8 cellular contexts compared by ENCODE assay signal in genomic region chr4:1713003-1713397, GRCh38. TPM values are rescaled to one million over a fixed set of nuclear protein-coding genes. Genes with fewer than 3 reads are reported as not detected.
DNase-seq lines count a peak whose midpoint lies in the region; ATAC-seq lines count a peak whose summit lies in the region.

No MANE protein-coding gene starts in this region.

- H3K4me1 ChIP-seq in Karpas-422 (ENCODE audit: low read length): peaks cover 47% of the 10 kb centered on the region
- H3K4me1 ChIP-seq in mucosa of stomach (ENCODE audit: control insufficient read depth, insufficient read depth, low read length): peaks cover 24% of the 10 kb centered on the region

- CTCF ChIA-PET in activated naive CD4-positive, alpha-beta T cell treated with anti-CD3 and anti-CD28 coated beads, Interleukin-2, amount 10 ng/mL, durations not matched to agents 7 days and 5 days (lab: Charles Lee): interaction anchor here (1.2 to 3.3 kb wide), 2 partner anchors 13 to 19 kb away, joined by 3 to 26 read pairs; no protein-coding TSS in a partner anchor

- no peaks in the 10 kb centered on the region for H3K9me2 ChIP-seq in Karpas-422 (replicated peaks; ENCODE audit: insufficient read depth, low read length)

- no peaks in the 10 kb centered on the region for H3K9me3 Mint-ChIP-seq in activated naive CD4-positive, alpha-beta T cell treated with anti-CD3 and anti-CD28 coated beads, Interleukin-2, amount 10 ng/mL, durations not matched to agents 7 days and 5 days
- H3K9me3 Mint-ChIP-seq in central memory CD8-positive, alpha-beta T cell: no peaks in the 10 kb centered on the region

- peaks cover 3% of the 10 kb centered on the region for H3K27me3 Mint-ChIP-seq in activated naive CD4-positive, alpha-beta T cell treated with anti-CD3 and anti-CD28 coated beads, Interleukin-2, amount 10 ng/mL, durations not matched to agents 7 days and 5 days
- no peaks in the 10 kb centered on the region for H3K27me3 Mint-ChIP-seq in central memory CD8-positive, alpha-beta T cell

- H3K4me3 ChIP-seq in Karpas-422 (ENCODE audit: low read length): peak overlapping the region; percentile 92
- peak overlapping the region; percentile 72 for H3K4me3 ChIP-seq in mucosa of stomach (ENCODE audit: low read length)

- peaks cover 62% of the 10 kb centered on the region for H4K20me1 ChIP-seq in Karpas-422 (ENCODE audit: insufficient read depth, low read depth, low read length)

- peak overlapping the region; percentile 4; the same call in 1 of the 2 replicates for H2AFZ ChIP-seq in Karpas-422 (ENCODE audit: low read length)

- no peak for DNase-seq in activated naive CD4-positive, alpha-beta T cell treated with anti-CD3 and anti-CD28 coated beads, Interleukin-2, amount 10 ng/mL, durations not matched to agents 7 days and 5 days
- no peak for DNase-seq in activated naive CD4-positive, alpha-beta T cell (lab: John Stamatoyannopoulos, UW)
- DNase-seq in Karpas-422: peak; percentile 68
- no peak for DNase-seq in central memory CD8-positive, alpha-beta T cell (ENCODE audit: low spot score in 2 of 2)
- no peak for DNase-seq in Ammon's horn (ENCODE audit: low spot score)
- DNase-seq in activated CD4-positive, alpha-beta T cell treated with anti-CD3 and anti-CD28 coated beads, Interleukin-2, amount 50 U/mL, for 48 hours: no peak

- H3K4me2 ChIP-seq in Karpas-422 (ENCODE audit: low read depth, low read length, poor library complexity, severe bottlenecking): peak overlapping the region; percentile 77

- no peak for ATAC-seq in central memory CD8-positive, alpha-beta T cell (replicated peaks; ENCODE audit: extremely low read depth, poor library complexity, severe bottlenecking)
- ATAC-seq in HG02642 (IDR thresholded peaks at IDR 0.05; ENCODE audit: poor library complexity, unreplicated experiment): no peak

- peak overlapping the region; percentile 100 for H3K4me3 Mint-ChIP-seq in activated naive CD4-positive, alpha-beta T cell treated with anti-CD3 and anti-CD28 coated beads, Interleukin-2, amount 10 ng/mL, durations not matched to agents 7 days and 5 days
- H3K4me3 Mint-ChIP-seq in central memory CD8-positive, alpha-beta T cell: peak overlapping the region; percentile 90

- peaks cover 46% of the 10 kb centered on the region for H3K36me3 Mint-ChIP-seq in activated naive CD4-positive, alpha-beta T cell treated with anti-CD3 and anti-CD28 coated beads, Interleukin-2, amount 10 ng/mL, durations not matched to agents 7 days and 5 days
- peaks cover 23% of the 10 kb centered on the region for H3K36me3 Mint-ChIP-seq in central memory CD8-positive, alpha-beta T cell (ENCODE audit: insufficient read depth)

- H3K36me3 ChIP-seq in Karpas-422 (ENCODE audit: insufficient read depth, low read length): peaks cover 23% of the 10 kb centered on the region
- H3K36me3 ChIP-seq in mucosa of stomach (ENCODE audit: control insufficient read depth, insufficient read depth, low read length): no peaks in the 10 kb centered on the region

- H3K9me3 ChIP-seq in Karpas-422 (ENCODE audit: low read length) (no peaks in the 10 kb centered on the region), mucosa of stomach (ENCODE audit: control insufficient read depth, low read length) (no peaks in the 10 kb centered on the region)

- peaks cover 90% of the 10 kb centered on the region for H3K79me2 ChIP-seq in Karpas-422 (ENCODE audit: low read length)

- peak overlapping the region; percentile 75 for H3K27ac ChIP-seq in Karpas-422 (ENCODE audit: low read length)

- H3K9ac ChIP-seq in Karpas-422 (ENCODE audit: low read length) (peak overlapping the region; percentile 95), mucosa of stomach (ENCODE audit: low read length) (peak overlapping the region; percentile 87)

- H3K27ac Mint-ChIP-seq in activated naive CD4-positive, alpha-beta T cell treated with anti-CD3 and anti-CD28 coated beads, Interleukin-2, amount 10 ng/mL, durations not matched to agents 7 days and 5 days: peak overlapping the region; percentile 97
- H3K27ac Mint-ChIP-seq in central memory CD8-positive, alpha-beta T cell (ENCODE audit: low read depth): peak overlapping the region; percentile 91

- peaks cover 65% of the 10 kb centered on the region for H3K4me1 Mint-ChIP-seq in activated naive CD4-positive, alpha-beta T cell treated with anti-CD3 and anti-CD28 coated beads, Interleukin-2, amount 10 ng/mL, durations not matched to agents 7 days and 5 days
- peaks cover 59% of the 10 kb centered on the region for H3K4me1 Mint-ChIP-seq in central memory CD8-positive, alpha-beta T cell

- no peaks in the 10 kb centered on the region for H3K27me3 ChIP-seq in Karpas-422 (ENCODE audit: low read length)
- H3K27me3 ChIP-seq in mucosa of stomach (ENCODE audit: control insufficient read depth, insufficient read depth, low read length): no peaks in the 10 kb centered on the region

RNA-seq across cellular contexts. Expression of gene SLBP, which starts 0.9 kb away (rescaled TPM):
- 82.1 and 92.4 TPM in 2 replicates for total RNA-seq in Karpas-422 (2014; rRNA removed; shearing (Covaris generic); ENCODE audit: low replicate concordance)

RNA-seq across cellular contexts. Expression of gene TMEM129, which starts 8.1 kb away (rescaled TPM):
- 21.8 and 39.4 TPM in 2 replicates for total RNA-seq in Karpas-422 (2014; rRNA removed; shearing (Covaris generic); ENCODE audit: low replicate concordance)

RNA-seq across cellular contexts. Expression of gene TACC3, which starts 8.3 kb away (rescaled TPM):
- 22.0 and 37.6 TPM in 2 replicates for total RNA-seq in Karpas-422 (2014; rRNA removed; shearing (Covaris generic); ENCODE audit: low replicate concordance)

RNA-seq across cellular contexts. Expression of gene FAM53A, which starts 28.9 kb away (rescaled TPM):
- 1.5 and 3.6 TPM in 2 replicates for total RNA-seq in Karpas-422 (2014; rRNA removed; shearing (Covaris generic); ENCODE audit: low replicate concordance)
